In genomic region chr13:81987159-81987558, GRCh38 we compare ENCODE assay signal across 17 cellular contexts.
DNase-seq lines count a peak whose midpoint lies in the region; ATAC-seq and TF ChIP-seq lines count a peak whose summit lies in the region.
"Had no signal": no experiment of that assay in that cellular context is flagged by ENCODE, and none has a peak within 500 bp of the region (broad histone marks: within the 10 kb centered on the region; RNA-seq: fewer than 3 reads in every experiment).

No MANE protein-coding gene starts in this region.

- intact Hi-C loops in PC-3 (cut with micrococcal nuclease): no loop called here
- intact Hi-C loops in testis (cut with DNase I; ENCODE audit: low total_unique reads): no loop called here

- TF ChIP-seq POLR2A in testis (IDR thresholded peaks at IDR 0.05): no peak

- peaks cover 2% of the 10 kb centered on the region for H3K27me3 ChIP-seq in H7 (ENCODE audit: control insufficient read depth, insufficient read depth, low read length)
- H3K27me3 ChIP-seq in PC-3 (ENCODE audit: low read length): no peaks in the 10 kb centered on the region
- H3K27me3 ChIP-seq in testis: no peaks in the 10 kb centered on the region
- H3K27me3 ChIP-seq: dorsolateral prefrontal cortex, SJSA1 had no signal

- no peak overlapping the region for H3K4me3 Mint-ChIP-seq in T-helper 2 cell treated with Interferon-gamma antibody and Interleukin-4, amounts not matched to agents 5 μg/mL and 100 μg/mL, for 36 hours
- H3K4me3 Mint-ChIP-seq: activated naive CD4-positive, alpha-beta T cell treated with anti-CD3 and anti-CD28 coated beads, Interleukin-2, amount 50 U/mL, for 24 hours; brain had no signal

- peaks cover 38% of the 10 kb centered on the region for H3K9me3 Mint-ChIP-seq in T-helper 2 cell treated with Interferon-gamma antibody and Interleukin-4, amounts not matched to agents 5 μg/mL and 100 μg/mL, for 36 hours

- H3K4me1 ChIP-seq in PC-3 (ENCODE audit: insufficient read depth, low read length): no peaks in the 10 kb centered on the region
- H3K4me1 ChIP-seq in testis: no peaks in the 10 kb centered on the region
- H3K4me1 ChIP-seq: SJSA1 had no signal

- no peaks in the 10 kb centered on the region for H3K27me3 Mint-ChIP-seq in T-helper 2 cell treated with Interferon-gamma antibody and Interleukin-4, amounts not matched to agents 5 μg/mL and 100 μg/mL, for 36 hours (ENCODE audit: low read depth)
- H3K27me3 Mint-ChIP-seq: activated naive CD4-positive, alpha-beta T cell treated with anti-CD3 and anti-CD28 coated beads, Interleukin-2, amount 50 U/mL, for 24 hours; brain had no signal

- H3K27ac ChIP-seq in PC-3 (ENCODE audit: low read length): no peak overlapping the region
- H3K27ac ChIP-seq in testis: no peak overlapping the region
- H3K27ac ChIP-seq: dorsolateral prefrontal cortex, SJSA1 had no signal

- H3K4me2 ChIP-seq in PC-3 (ENCODE audit: low read length): no peak overlapping the region

- H3K27ac Mint-ChIP-seq in T-helper 2 cell treated with Interferon-gamma antibody and Interleukin-4, amounts not matched to agents 5 μg/mL and 100 μg/mL, for 36 hours: no peak overlapping the region
- H3K27ac Mint-ChIP-seq: activated naive CD4-positive, alpha-beta T cell treated with anti-CD3 and anti-CD28 coated beads, Interleukin-2, amount 50 U/mL, for 24 hours; brain had no signal

- CTCF ChIA-PET in PC-3 (lab: Charles Lee): interaction anchor here (0.6 kb wide), 1 partner anchor 112 kb away, joined by 3 read pairs; no protein-coding TSS in a partner anchor

- no peaks in the 10 kb centered on the region for H4K20me1 ChIP-seq in PC-3 (ENCODE audit: low read length)

- no peaks in the 10 kb centered on the region for H3K9me2 ChIP-seq in PC-3 (replicated peaks; ENCODE audit: low read length)

- no peaks in the 10 kb centered on the region for H3K4me1 Mint-ChIP-seq in T-helper 2 cell treated with Interferon-gamma antibody and Interleukin-4, amounts not matched to agents 5 μg/mL and 100 μg/mL, for 36 hours (ENCODE audit: low read depth)
- H3K4me1 Mint-ChIP-seq: activated naive CD4-positive, alpha-beta T cell treated with anti-CD3 and anti-CD28 coated beads, Interleukin-2, amount 50 U/mL, for 24 hours; brain had no signal

- TF ChIP-seq CTCF in PC-3 (conservative IDR thresholded peaks at IDR 0.05; ENCODE audit: low read depth, low read length) (0 out of 2 replicates have a peak, but pooled peaks have one; percentile 26), testis (IDR thresholded peaks at IDR 0.05) (no peak)

- DNase-seq in Ammon's horn (ENCODE audit: low spot score) (peak; percentile 3), H7 (peak; percentile 0), PC-3 (no peak), iPS-NIHi11 (ENCODE audit: low spot score) (peak; percentile 16), testis (no peak), HK-2 (ENCODE audit: unreplicated experiment) (no peak)
- no peak for DNase-seq in T-helper 2 cell treated with Interferon-gamma antibody and Interleukin-4, amounts not matched to agents 5 μg/mL and 100 μg/mL, for 36 hours (ENCODE audit: low spot score)
- DNase-seq: activated T-cell treated with anti-CD3 and anti-CD28 coated beads, Interleukin-2, amount 50 U/mL, for 1 hour; dorsolateral prefrontal cortex; kidney glomerular epithelial cell; NCI-H345; stimulated activated CD4-positive, alpha-beta T cell treated with anti-CD3 and anti-CD28 coated beads, Interleukin-4, amount 100 ng/mL, for 4 hours; T1000 had no signal

- POLR2A ChIA-PET in PC-3 (lab: Charles Lee; ENCODE audit: unreplicated experiment): no interaction called here

- ATAC-seq in PC-3 (peak; percentile 60; the same call in 1 of the 2 replicates), GM18868 (IDR thresholded peaks at IDR 0.05; ENCODE audit: unreplicated experiment) (no peak)

- no peaks in the 10 kb centered on the region for H3K79me2 ChIP-seq in PC-3 (ENCODE audit: low read length)

- H3K9me3 ChIP-seq in PC-3 (ENCODE audit: low read length) (no peaks in the 10 kb centered on the region), testis (no peaks in the 10 kb centered on the region)

- no peaks in the 10 kb centered on the region for H3F3A ChIP-seq in PC-3 (ENCODE audit: low read length, unreplicated experiment)

- no peak overlapping the region for H3K9ac ChIP-seq in PC-3 (ENCODE audit: low read length)

- no peak overlapping the region for H2AFZ ChIP-seq in PC-3 (ENCODE audit: low read length)

- no TSS peak for BruUV-seq in PC-3 (replicated peaks; lab: Mats Ljungman, UMichigan)

- H3K36me3 ChIP-seq in H7 (replicated peaks; ENCODE audit: control insufficient read depth, insufficient read depth, low read length) (no peaks in the 10 kb centered on the region), PC-3 (ENCODE audit: low read depth, low read length) (no peaks in the 10 kb centered on the region), testis (ENCODE audit: low read depth, missing control alignments) (no peaks in the 10 kb centered on the region)
- H3K36me3 ChIP-seq: SJSA1 had no signal

- no peak overlapping the region for H3K4me3 ChIP-seq in H7 (ENCODE audit: insufficient read depth, low read depth, low read length)
- no peak overlapping the region for H3K4me3 ChIP-seq in PC-3 (ENCODE audit: low read length)
- H3K4me3 ChIP-seq in testis: no peak overlapping the region
- H3K4me3 ChIP-seq: dorsolateral prefrontal cortex, SJSA1 had no signal

- H3K36me3 Mint-ChIP-seq in T-helper 2 cell treated with Interferon-gamma antibody and Interleukin-4, amounts not matched to agents 5 μg/mL and 100 μg/mL, for 36 hours (ENCODE audit: low read depth): no peaks in the 10 kb centered on the region
- H3K36me3 Mint-ChIP-seq: activated naive CD4-positive, alpha-beta T cell treated with anti-CD3 and anti-CD28 coated beads, Interleukin-2, amount 50 U/mL, for 24 hours; brain had no signal

Comparison
In these comparisons a context has a peak if more than half of its experiments do, and no peak if none do; other contexts are left out.
1. DNase-seq: peak in Ammon's horn (single experiment), H7 (single experiment) and iPS-NIHi11 (single experiment); none in PC-3 (single experiment), testis (single experiment), T-helper 2 cell treated with Interferon-gamma antibody and Interleukin-4, amounts not matched to agents 5 μg/mL and 100 μg/mL, for 36 hours (single experiment) and HK-2 (single experiment).